ENCODE assay signal across 17 cellular contexts in genomic region chr17:37673386-37673785, GRCh38. TPM values are rescaled to one million over a fixed set of nuclear protein-coding genes. Genes with fewer than 3 reads are reported as not detected.
DNase-seq lines count a peak whose midpoint lies in the region; ATAC-seq and TF ChIP-seq lines count a peak whose summit lies in the region.
"Had no signal": no experiment of that assay in that cellular context is flagged by ENCODE, and none has a peak within 500 bp of the region (broad histone marks: within the 10 kb centered on the region; RNA-seq: fewer than 3 reads in every experiment).

No MANE protein-coding gene starts in this region.

- peaks cover 3% of the 10 kb centered on the region for H3K9me3 Mint-ChIP-seq in MCF 10A (ENCODE audit: unreplicated experiment)

- CTCF ChIA-PET in MCF 10A (lab: Yijun Ruan, JAX), result no interaction called here

- TF ChIP-seq CTCF in AG10803 (conservative IDR thresholded peaks at IDR 0.05; ENCODE audit: low read length), result no peak
- no peak for TF ChIP-seq CTCF in foreskin fibroblast (IDR thresholded peaks at IDR 0.05; ENCODE audit: low read depth, low read length)
- TF ChIP-seq CTCF in MCF 10A (IDR thresholded peaks at IDR 0.05; ENCODE audit: unreplicated experiment), result no peak

- peak; percentile 42 for DNase-seq in AG10803 (ENCODE audit: low read depth)
- DNase-seq in HCEC 1CT, result peak; percentile 47
- DNase-seq in foreskin fibroblast, result peak; percentile 29 to 66
- no peak for DNase-seq in MCF 10A (ENCODE audit: unreplicated experiment)
- DNase-seq: AML-193; Caco-2; CD4-positive, alpha-beta T cell; DMS153; DMS79 treated with DMSO at 0.1 percent for 48 hours; EL; HFFc6; KG1 had no signal

- H3K4me3 Mint-ChIP-seq in MCF 10A (ENCODE audit: unreplicated experiment), result no peak overlapping the region
- H3K4me3 Mint-ChIP-seq: CD4-positive, alpha-beta T cell; GM23338 had no signal

- no peaks in the 10 kb centered on the region for H3K36me3 Mint-ChIP-seq in MCF 10A (ENCODE audit: insufficient read depth, unreplicated experiment)

- H3K27me3 Mint-ChIP-seq in MCF 10A (ENCODE audit: insufficient read depth, unreplicated experiment), result peaks cover 12% of the 10 kb centered on the region

- H3K4me3 ChIP-seq in AG10803 (ENCODE audit: low read length), result no peak overlapping the region
- no peak overlapping the region for H3K4me3 ChIP-seq in foreskin fibroblast (ENCODE audit: low read depth in 1 of 2, low read length in 2 of 2)
- H3K4me3 ChIP-seq: GM12878, GM23338 had no signal

- ATAC-seq in HG02938 (IDR thresholded peaks at IDR 0.05; ENCODE audit: unreplicated experiment), result no peak
- no peak for ATAC-seq in GM19324 (IDR thresholded peaks at IDR 0.05; ENCODE audit: low FRiP score, unreplicated experiment)
- ATAC-seq: GM12878, GM23338, HCT116 had no signal

- no TSS peak for BruUV-seq in MCF 10A (replicated peaks; lab: Mats Ljungman, UMichigan)

- POLR2A ChIA-PET in MCF 10A (lab: Yijun Ruan, JAX), result interaction anchor here (1.6 kb wide), 1 partner anchor 30 kb away, joined by 8 read pairs; the partner anchor contains the start of gene DDX52

- peaks cover 19% of the 10 kb centered on the region for H3K4me1 Mint-ChIP-seq in MCF 10A (ENCODE audit: insufficient read depth, unreplicated experiment)
- H3K4me1 Mint-ChIP-seq: GM23338 had no signal

- intact Hi-C loops in MCF 10A (cut with micrococcal nuclease), result no loop called here

- no peak overlapping the region for H3K27ac Mint-ChIP-seq in MCF 10A (ENCODE audit: low read depth, unreplicated experiment)
- H3K27ac Mint-ChIP-seq: CD4-positive, alpha-beta T cell; GM23338 had no signal

RNA-seq across cellular contexts. Expression of gene DDX52, which starts 30.1 kb away (rescaled TPM):
- total RNA-seq in MCF 10A (2022), result 37.8 and 42.5 TPM in 2 replicates
